Comparison of ENCODE assay signal across 1 cellular context in the genomic region with DNA sequence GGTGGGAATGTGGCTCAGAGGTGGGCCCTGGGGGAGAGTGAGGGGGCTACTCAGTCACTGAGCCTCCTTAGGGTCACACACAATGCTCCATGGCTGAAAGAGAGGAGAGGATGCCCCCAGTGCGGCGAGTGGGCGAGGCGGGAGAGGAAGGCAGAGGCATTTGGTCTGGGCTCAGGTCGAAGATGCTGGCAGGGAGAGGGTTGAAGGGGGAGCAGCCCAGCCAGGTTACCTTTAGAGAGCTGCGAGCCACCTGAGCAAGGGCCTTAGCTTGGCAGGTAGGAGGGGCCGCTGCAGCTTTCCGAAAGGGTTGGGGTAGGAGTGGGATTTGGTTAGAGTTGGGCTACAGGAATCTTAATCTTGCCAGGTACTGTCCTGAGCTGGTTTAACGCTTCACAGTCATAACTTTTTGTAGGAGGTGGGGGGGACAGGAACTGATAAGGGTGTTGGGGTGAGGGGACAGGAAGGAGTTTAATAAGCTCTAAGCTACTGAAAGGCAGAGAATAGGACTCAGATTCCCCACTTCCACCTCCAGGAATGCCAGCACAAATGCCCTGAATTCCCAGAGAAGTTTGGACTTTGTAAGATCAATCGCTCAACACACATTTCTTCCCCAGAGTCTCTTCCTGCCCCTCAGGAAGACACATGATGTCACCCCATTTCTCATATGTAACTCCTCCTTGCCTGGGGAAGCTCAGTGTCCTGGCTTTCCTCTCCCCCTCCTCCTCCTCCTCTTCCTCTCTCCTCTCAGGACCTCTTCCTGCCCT.
TF ChIP-seq lines count a peak whose summit lies in the region.

No MANE protein-coding gene starts in this region.

TF ChIP-seq in H1, 55 proteins besides CTCF, POLR2A, EP300 and RAD21:
- TF ChIP-seq CHD2 (IDR thresholded peaks at IDR 0.05; ENCODE audit: low read length) (no peak), ASH2L (IDR thresholded peaks at IDR 0.05; ENCODE audit: low read length) (no peak), RXRA (IDR thresholded peaks at IDR 0.05; ENCODE audit: insufficient read depth, low read depth, low read length) (no peak), EGR1 (IDR thresholded peaks at IDR 0.05; ENCODE audit: borderline replicate concordance, low read depth, low read length) (no peak), RNF2 (IDR thresholded peaks at IDR 0.05; ENCODE audit: borderline replicate concordance, low read depth, low read length, missing control alignments, poor library complexity, severe bottlenecking) (no peak)
